ENCODE assay signal across 9 cellular contexts in genomic region chr21:39715804-39716397, GRCh38. TPM values are rescaled to one million over a fixed set of nuclear protein-coding genes. Genes with fewer than 3 reads are reported as not detected.
DNase-seq lines count a peak whose midpoint lies in the region; ATAC-seq and TF ChIP-seq lines count a peak whose summit lies in the region.
"Had no signal": no experiment of that assay in that cellular context is flagged by ENCODE, and none has a peak within 500 bp of the region (broad histone marks: within the 10 kb centered on the region; RNA-seq: fewer than 3 reads in every experiment).

No MANE protein-coding gene starts in this region.

- CTCF ChIA-PET in MCF 10A (lab: Yijun Ruan, JAX), result interaction anchor here (0.6 to 15.1 kb wide), 27 partner anchors 7 to 414 kb away, joined by 3 to 224 read pairs (median 4); partner anchors contain the start of gene PCP4

- no peaks in the 10 kb centered on the region for H3K27me3 ChIP-seq in kidney epithelial cell (ENCODE audit: control insufficient read depth, insufficient read depth, low read length)

- BruUV-seq in MCF 10A (replicated peaks; lab: Mats Ljungman, UMichigan), result no TSS peak

- no peaks in the 10 kb centered on the region for H3K9me3 Mint-ChIP-seq in MCF 10A (ENCODE audit: unreplicated experiment)
- H3K9me3 Mint-ChIP-seq: stimulated activated naive CD8-positive, alpha-beta T cell treated with anti-CD3 and anti-CD28 coated beads, Interleukin-15, Interleukin-2, amounts not matched to agents 100 ng/mL and 50 ng/mL, for 24 hours had no signal

- H3K4me1 Mint-ChIP-seq in MCF 10A (ENCODE audit: insufficient read depth, unreplicated experiment), result peaks cover 6% of the 10 kb centered on the region

- H3K4me3 ChIP-seq in kidney epithelial cell (ENCODE audit: low read depth, low read length), result no peak overlapping the region

- H3K27me3 Mint-ChIP-seq in MCF 10A (ENCODE audit: insufficient read depth, unreplicated experiment), result peaks cover 32% of the 10 kb centered on the region

- POLR2A ChIA-PET in MCF 10A (lab: Yijun Ruan, JAX), result interaction anchor here (0.6 kb wide), 1 partner anchor 45 kb away, joined by 3 read pairs; no protein-coding TSS in a partner anchor

- no peaks in the 10 kb centered on the region for H3K36me3 ChIP-seq in kidney epithelial cell (ENCODE audit: control insufficient read depth, insufficient read depth, low read length)

- H3K27ac Mint-ChIP-seq in MCF 10A (ENCODE audit: low read depth, unreplicated experiment), result no peak overlapping the region
- H3K27ac Mint-ChIP-seq: stimulated activated naive CD8-positive, alpha-beta T cell treated with anti-CD3 and anti-CD28 coated beads, Interleukin-15, Interleukin-2, amounts not matched to agents 100 ng/mL and 50 ng/mL, for 24 hours had no signal

- TF ChIP-seq CTCF in MCF 10A (IDR thresholded peaks at IDR 0.05; ENCODE audit: unreplicated experiment) (peak; percentile 63), kidney epithelial cell (IDR thresholded peaks at IDR 0.05; ENCODE audit: insufficient read depth, low read length, poor library complexity, severe bottlenecking) (peak; percentile 57)

- ATAC-seq in SK-N-SH treated with all-trans-retinoic acid at 6 μM for 48 hours (peak; percentile 75), HG02973 (IDR thresholded peaks at IDR 0.05; ENCODE audit: unreplicated experiment) (no peak)

- H3K36me3 Mint-ChIP-seq in MCF 10A (ENCODE audit: insufficient read depth, unreplicated experiment), result no peaks in the 10 kb centered on the region

- in situ Hi-C loops in KBM-7 (cut with MboI; ENCODE audit: low pct_unique_long_range_greater_than_20kb, low sequenced_read_pairs), result loop anchor here (25.0 kb wide), 1 partner anchor 204 kb away; no protein-coding TSS in a partner anchor

- DNase-seq in DMS53 treated with DMSO at 0.1 percent for 48 hours (lab: John Stamatoyannopoulos, UW; ENCODE audit: unreplicated experiment), result peak; percentile 4
- DNase-seq in KBM-7, result peak; percentile 35
- DNase-seq in MCF 10A (ENCODE audit: unreplicated experiment), result peak; percentile 39
- peak; percentile 5 for DNase-seq in kidney epithelial cell (ENCODE audit: low read depth)
- peak; percentile 1 to 31 (median 4) for DNase-seq in stimulated activated CD4-positive, alpha-beta T cell treated with anti-CD3 and anti-CD28 coated beads, TNF-alpha, amount 100 ng/mL, for 24 hours (ENCODE audit: low read depth in 3 of 3)
- DNase-seq in islet precursor cell, result no peak

- no peak overlapping the region for H3K4me3 Mint-ChIP-seq in MCF 10A (ENCODE audit: unreplicated experiment)
- H3K4me3 Mint-ChIP-seq: stimulated activated naive CD8-positive, alpha-beta T cell treated with anti-CD3 and anti-CD28 coated beads, Interleukin-15, Interleukin-2, amounts not matched to agents 100 ng/mL and 50 ng/mL, for 24 hours had no signal

- intact Hi-C loops in MCF 10A (cut with micrococcal nuclease), result loop anchor here (1.0 to 5.0 kb wide), 2 partner anchors 84 to 198 kb away; no protein-coding TSS in a partner anchor

TF ChIP-seq in SK-N-SH treated with all-trans-retinoic acid at 6 μM for 48 hours, 23 proteins besides CTCF, POLR2A, EP300 and RAD21:
- TF ChIP-seq ZNF565 (CRISPR knock-in tag; conservative IDR thresholded peaks at IDR 0.05; ENCODE audit: low read depth) (no peak), CREB5 (CRISPR knock-in tag; IDR thresholded peaks at IDR 0.05; ENCODE audit: low read depth) (no peak), PATZ1 (CRISPR knock-in tag; IDR thresholded peaks at IDR 0.05; ENCODE audit: borderline replicate concordance) (no peak), ZC3H10 (CRISPR knock-in tag; IDR thresholded peaks at IDR 0.05) (no peak), TCF4 (CRISPR knock-in tag; IDR thresholded peaks at IDR 0.05; ENCODE audit: borderline replicate concordance) (no peak), ISL1 (CRISPR knock-in tag; IDR thresholded peaks at IDR 0.05) (no peak), BACH2 (CRISPR knock-in tag; IDR thresholded peaks at IDR 0.05; ENCODE audit: borderline replicate concordance) (no peak), CSRNP3 (CRISPR knock-in tag; IDR thresholded peaks at IDR 0.05) (no peak), TOX (CRISPR knock-in tag; IDR thresholded peaks at IDR 0.05; ENCODE audit: borderline replicate concordance) (no peak), ZFP30 (CRISPR knock-in tag; IDR thresholded peaks at IDR 0.05) (no peak)

RNA-seq across cellular contexts. Expression of gene IGSF5, which starts 29.1 kb away (rescaled TPM):
- not detected in 2 replicates for total RNA-seq in MCF 10A (2022)
- 0.17 and 0.48 TPM in 2 replicates for total RNA-seq in kidney epithelial cell
